Comparison of ENCODE assay signal across 9 cellular contexts in genomic region chr6:87722831-87723726, GRCh38. TPM values are rescaled to one million over a fixed set of nuclear protein-coding genes. Genes with fewer than 3 reads are reported as not detected.
DNase-seq lines count a peak whose midpoint lies in the region; ATAC-seq and TF ChIP-seq lines count a peak whose summit lies in the region.
"Had no signal": no experiment of that assay in that cellular context is flagged by ENCODE, and none has a peak within 500 bp of the region (broad histone marks: within the 10 kb centered on the region; RNA-seq: fewer than 3 reads in every experiment).

No MANE protein-coding gene starts in this region.

- in situ Hi-C loops in SK-MEL-5 (cut with HindIII; ENCODE audit: low pct_unique_long_range_greater_than_20kb, low sequenced_read_pairs) (no loop called here), GM13977 (cut with MboI; ENCODE audit: low pct_unique_long_range_greater_than_20kb, low sequenced_read_pairs, unreplicated experiment) (no loop called here)

- DNase-seq in GM12865 (ENCODE audit: low read depth) (peak; percentile 94), SK-MEL-5 (ENCODE audit: low read depth, low spot score) (peak; percentile 47), epithelial cell of prostate (ENCODE audit: low read depth, low spot score) (peak; percentile 93), midbrain (lab: John Stamatoyannopoulos, UW) (peak; percentile 94), HEK293T (ENCODE audit: extremely low spot score) (no peak), GM13977 (ENCODE audit: low spot score) (no peak)
- DNase-seq in activated naive CD4-positive, alpha-beta T cell treated with anti-CD3 and anti-CD28 coated beads, Interleukin-2, amount 50 U/mL, for 16 hours = no peak
- DNase-seq: activated B cell treated with CpG ODN at 0.5 μM for 24 hours had no signal

- CTCF ChIA-PET in HEK293T (lab: Yijun Ruan, JAX) = interaction anchor here (1.1 kb wide), 1 partner anchor 8 kb away, joined by 3 read pairs; no protein-coding TSS in a partner anchor

- POLR2A ChIA-PET in HEK293T (lab: Yijun Ruan, JAX) = no interaction called here

- ATAC-seq in HG03097 (IDR thresholded peaks at IDR 0.05; ENCODE audit: low FRiP score, unreplicated experiment) = peak; percentile 42

- TF ChIP-seq CTCF in GM12865 (IDR thresholded peaks at IDR 0.05; ENCODE audit: insufficient read depth, low read depth, low read length, missing control alignments) = no peak
- TF ChIP-seq CTCF in GM13977 (IDR thresholded peaks at IDR 0.05; ENCODE audit: extremely low read depth, insufficient read depth, missing control alignments) = no peak

- H3K4me3 ChIP-seq in GM12865 (ENCODE audit: low read depth, low read length) = peak overlapping the region; percentile 51

- peak overlapping the region; percentile 64 for H3K27ac ChIP-seq in epithelial cell of prostate

TF ChIP-seq in HEK293T, 16 proteins besides CTCF, POLR2A, EP300 and RAD21:
- no peak for TF ChIP-seq ELF4 (IDR thresholded peaks at IDR 0.05)

RNA-seq across cellular contexts. Expression of gene AKIRIN2, which starts 21.0 kb away (rescaled TPM):
- 10.7 and 11.3 TPM in 2 replicates for total RNA-seq in SK-MEL-5 (2014; rRNA removed; shearing (Covaris generic))
- 44.4 and 44.9 TPM in 2 replicates for polyA plus RNA-seq in SK-MEL-5 (2015; cell fraction: cytosol; rRNA removed)
- polyA plus RNA-seq in SK-MEL-5 (2015; cell fraction: nucleus; rRNA removed) = 20.0 and 21.0 TPM in 2 replicates

Comparison
In these comparisons a context has a peak if more than half of its experiments do, and no peak if none do; other contexts are left out.
1. DNase-seq: peak in GM12865 (single experiment), SK-MEL-5 (single experiment), epithelial cell of prostate (single experiment) and midbrain (single experiment); none in HEK293T (single experiment), GM13977 (single experiment) and activated naive CD4-positive, alpha-beta T cell treated with anti-CD3 and anti-CD28 coated beads, Interleukin-2, amount 50 U/mL, for 16 hours (single experiment).